7 cellular contexts compared by ENCODE assay signal in genomic region chr5:91383956-91384300, GRCh38. TPM values are rescaled to one million over a fixed set of nuclear protein-coding genes. Genes with fewer than 3 reads are reported as not detected.
DNase-seq lines count a peak whose midpoint lies in the region; ATAC-seq and FAIRE-seq lines count a peak whose summit lies in the region.

No MANE protein-coding gene starts in this region.

- no peaks in the 10 kb centered on the region for H3K27me3 Mint-ChIP-seq in activated naive CD8-positive, alpha-beta T cell treated with anti-CD3 and anti-CD28 coated beads, Interleukin-2, amount 50 U/mL, for 24 hours

- peak; percentile 5 for FAIRE-seq in islet of Langerhans (lab: Jason Lieb, UNC)

- H3K4me3 ChIP-seq in MG63 = peak overlapping the region; percentile 87

- H3K4me1 Mint-ChIP-seq in activated naive CD8-positive, alpha-beta T cell treated with anti-CD3 and anti-CD28 coated beads, Interleukin-2, amount 50 U/mL, for 24 hours = peaks cover 18% of the 10 kb centered on the region
- peaks cover 18% of the 10 kb centered on the region for H3K4me1 Mint-ChIP-seq in stimulated activated effector memory CD8-positive, alpha-beta T cell treated with anti-CD3 and anti-CD28 coated beads, Interleukin-12 subunit alpha, Interleukin-12 subunit beta, amount 100 ng/mL, for 72 hours

- no peak for ATAC-seq in activated naive CD8-positive, alpha-beta T cell treated with anti-CD3 and anti-CD28 coated beads, Interleukin-2, amount 50 U/mL, for 24 hours
- no peak for ATAC-seq in stimulated activated effector memory CD8-positive, alpha-beta T cell treated with anti-CD3 and anti-CD28 coated beads, Interleukin-12 subunit alpha, Interleukin-12 subunit beta, amount 100 ng/mL, for 72 hours

- H3K36me3 Mint-ChIP-seq in activated naive CD8-positive, alpha-beta T cell treated with anti-CD3 and anti-CD28 coated beads, Interleukin-2, amount 50 U/mL, for 24 hours (ENCODE audit: low read depth) = no peaks in the 10 kb centered on the region
- peaks cover 46% of the 10 kb centered on the region for H3K36me3 Mint-ChIP-seq in stimulated activated effector memory CD8-positive, alpha-beta T cell treated with anti-CD3 and anti-CD28 coated beads, Interleukin-12 subunit alpha, Interleukin-12 subunit beta, amount 100 ng/mL, for 72 hours

- H3K36me3 ChIP-seq in MG63 = peaks cover 20% of the 10 kb centered on the region

- DNase-seq in Daoy (ENCODE audit: low read depth) (peak; percentile 13), MG63 (no peak), islet precursor cell (no peak), NOMO-1 treated with dmso at 0.1 percent for 144 hours (lab: John Stamatoyannopoulos, UW; ENCODE audit: unreplicated experiment) (no peak)
- peak; percentile 28 for DNase-seq in activated naive CD8-positive, alpha-beta T cell treated with anti-CD3 and anti-CD28 coated beads, Interleukin-2, amount 50 U/mL, for 24 hours
- DNase-seq in stimulated activated effector memory CD8-positive, alpha-beta T cell treated with anti-CD3 and anti-CD28 coated beads, Interleukin-12 subunit alpha, Interleukin-12 subunit beta, amount 100 ng/mL, for 72 hours (ENCODE audit: low spot score in 2 of 2) = no peak

- no peaks in the 10 kb centered on the region for H3K9me3 Mint-ChIP-seq in activated naive CD8-positive, alpha-beta T cell treated with anti-CD3 and anti-CD28 coated beads, Interleukin-2, amount 50 U/mL, for 24 hours
- H3K9me3 Mint-ChIP-seq in stimulated activated effector memory CD8-positive, alpha-beta T cell treated with anti-CD3 and anti-CD28 coated beads, Interleukin-12 subunit alpha, Interleukin-12 subunit beta, amount 100 ng/mL, for 72 hours = no peaks in the 10 kb centered on the region

- H3K9me3 ChIP-seq in MG63 = no peaks in the 10 kb centered on the region

- H3K4me3 Mint-ChIP-seq in activated naive CD8-positive, alpha-beta T cell treated with anti-CD3 and anti-CD28 coated beads, Interleukin-2, amount 50 U/mL, for 24 hours = peak overlapping the region; percentile 92
- H3K4me3 Mint-ChIP-seq in stimulated activated effector memory CD8-positive, alpha-beta T cell treated with anti-CD3 and anti-CD28 coated beads, Interleukin-12 subunit alpha, Interleukin-12 subunit beta, amount 100 ng/mL, for 72 hours = peak overlapping the region; percentile 96

- peak overlapping the region; percentile 98 for H3K27ac Mint-ChIP-seq in activated naive CD8-positive, alpha-beta T cell treated with anti-CD3 and anti-CD28 coated beads, Interleukin-2, amount 50 U/mL, for 24 hours
- peak overlapping the region; percentile 96 for H3K27ac Mint-ChIP-seq in stimulated activated effector memory CD8-positive, alpha-beta T cell treated with anti-CD3 and anti-CD28 coated beads, Interleukin-12 subunit alpha, Interleukin-12 subunit beta, amount 100 ng/mL, for 72 hours

- no peaks in the 10 kb centered on the region for H3K27me3 ChIP-seq in MG63

RNA-seq across cellular contexts. Expression of gene ARRDC3, which starts 0.8 kb away (rescaled TPM):
- total RNA-seq in Daoy (2014; rRNA removed; shearing (Covaris generic)) = 45.1 and 48.7 TPM in 2 replicates
- 66.1 and 70.6 TPM in 2 replicates for total RNA-seq in MG63 (2014; rRNA removed; shearing (Covaris generic); ENCODE audit: low replicate concordance)

Comparison
In these comparisons a context has a peak if more than half of its experiments do, and no peak if none do; other contexts are left out.
1. DNase-seq: peak in Daoy (single experiment) and activated naive CD8-positive, alpha-beta T cell treated with anti-CD3 and anti-CD28 coated beads, Interleukin-2, amount 50 U/mL, for 24 hours (single experiment); none in MG63 (single experiment), stimulated activated effector memory CD8-positive, alpha-beta T cell treated with anti-CD3 and anti-CD28 coated beads, Interleukin-12 subunit alpha, Interleukin-12 subunit beta, amount 100 ng/mL, for 72 hours (0 of 2), islet precursor cell (single experiment) and NOMO-1 treated with dmso at 0.1 percent for 144 hours (single experiment).